Comparison of ENCODE assay signal across 14 cellular contexts in genomic region chr10:133474833-133475734, GRCh38. TPM values are rescaled to one million over a fixed set of nuclear protein-coding genes. Genes with fewer than 3 reads are reported as not detected.
DNase-seq lines count a peak whose midpoint lies in the region; ATAC-seq lines count a peak whose summit lies in the region.
"Had no signal": no experiment of that assay in that cellular context is flagged by ENCODE, and none has a peak within 500 bp of the region (broad histone marks: within the 10 kb centered on the region; RNA-seq: fewer than 3 reads in every experiment).

No MANE protein-coding gene starts in this region.

- peak; percentile 50 for DNase-seq in activated naive CD4-positive, alpha-beta T cell treated with Interleukin-2 at 50 U/mL for 16 hours
- DNase-seq in activated naive CD4-positive, alpha-beta T cell treated with anti-CD3 and anti-CD28 coated beads for 36 hours: no peak
- peak; percentile 75 for DNase-seq in activated effector memory CD4-positive, alpha-beta T cell treated with anti-CD3 and anti-CD28 coated beads, Interleukin-2, amount 50 U/mL, for 16 hours
- DNase-seq in stimulated activated CD8-positive, alpha-beta memory T cell treated with anti-CD3 and anti-CD28 coated beads, Interleukin-4, amount 100 ng/mL, for 48 hours: peak; percentile 63
- DNase-seq in OCI-M1 (lab: John Stamatoyannopoulos, UW): no peak
- DNase-seq: DMS53, foreskin melanocyte, NCI-H2029, sigmoid colon had no signal

- CTCF ChIA-PET in activated naive CD4-positive, alpha-beta T cell treated with anti-CD3 and anti-CD28 coated beads for 36 hours (lab: Charles Lee): no interaction called here

- peaks cover 13% of the 10 kb centered on the region for H3K4me1 Mint-ChIP-seq in activated naive CD4-positive, alpha-beta T cell treated with anti-CD3 and anti-CD28 coated beads for 36 hours (ENCODE audit: low read depth)
- peaks cover 11% of the 10 kb centered on the region for H3K4me1 Mint-ChIP-seq in T-helper 1 cell treated with Interleukin-12 subunit alpha and Interleukin-12 subunit beta and Interleukin-4 antibody, amounts not matched to agents 30 μg/mL and 1 μg/mL, for 36 hours (ENCODE audit: low read depth)

- no peak overlapping the region for H3K4me3 Mint-ChIP-seq in activated naive CD4-positive, alpha-beta T cell treated with anti-CD3 and anti-CD28 coated beads for 36 hours
- H3K4me3 Mint-ChIP-seq in T-helper 1 cell treated with Interleukin-12 subunit alpha and Interleukin-12 subunit beta and Interleukin-4 antibody, amounts not matched to agents 30 μg/mL and 1 μg/mL, for 36 hours: no peak overlapping the region
- H3K4me3 Mint-ChIP-seq: memory B cell had no signal

- H3K27me3 Mint-ChIP-seq in activated naive CD4-positive, alpha-beta T cell treated with anti-CD3 and anti-CD28 coated beads for 36 hours (ENCODE audit: low read depth): no peaks in the 10 kb centered on the region
- no peaks in the 10 kb centered on the region for H3K27me3 Mint-ChIP-seq in T-helper 1 cell treated with Interleukin-12 subunit alpha and Interleukin-12 subunit beta and Interleukin-4 antibody, amounts not matched to agents 30 μg/mL and 1 μg/mL, for 36 hours (ENCODE audit: low read depth)

- intact Hi-C loops in activated naive CD4-positive, alpha-beta T cell treated with anti-CD3 and anti-CD28 coated beads for 36 hours (cut with micrococcal nuclease): no loop called here

- no peaks in the 10 kb centered on the region for H3K9me3 Mint-ChIP-seq in activated naive CD4-positive, alpha-beta T cell treated with anti-CD3 and anti-CD28 coated beads for 36 hours
- H3K9me3 Mint-ChIP-seq in T-helper 1 cell treated with Interleukin-12 subunit alpha and Interleukin-12 subunit beta and Interleukin-4 antibody, amounts not matched to agents 30 μg/mL and 1 μg/mL, for 36 hours: no peaks in the 10 kb centered on the region

- ATAC-seq in GM18502 (IDR thresholded peaks at IDR 0.05; ENCODE audit: poor library complexity, unreplicated experiment) (no peak), GM21367 (IDR thresholded peaks at IDR 0.05; ENCODE audit: unreplicated experiment) (no peak)

- no peak overlapping the region for H3K27ac Mint-ChIP-seq in activated naive CD4-positive, alpha-beta T cell treated with anti-CD3 and anti-CD28 coated beads for 36 hours
- H3K27ac Mint-ChIP-seq in T-helper 1 cell treated with Interleukin-12 subunit alpha and Interleukin-12 subunit beta and Interleukin-4 antibody, amounts not matched to agents 30 μg/mL and 1 μg/mL, for 36 hours: peak overlapping the region; percentile 45
- H3K27ac Mint-ChIP-seq: memory B cell had no signal

- H3K36me3 Mint-ChIP-seq in activated naive CD4-positive, alpha-beta T cell treated with anti-CD3 and anti-CD28 coated beads for 36 hours (ENCODE audit: low read depth): peaks cover 2% of the 10 kb centered on the region
- no peaks in the 10 kb centered on the region for H3K36me3 Mint-ChIP-seq in T-helper 1 cell treated with Interleukin-12 subunit alpha and Interleukin-12 subunit beta and Interleukin-4 antibody, amounts not matched to agents 30 μg/mL and 1 μg/mL, for 36 hours (ENCODE audit: low read depth)

RNA-seq across cellular contexts. Expression of gene SCART1, which starts 21.3 kb away (rescaled TPM):
- 1 to 10 TPM; 1.5 to 1.6 TPM for total RNA-seq in activated naive CD4-positive, alpha-beta T cell treated with anti-CD3 and anti-CD28 coated beads for 36 hours

RNA-seq across cellular contexts. Expression of gene SPRN, which starts 50.7 kb away (rescaled TPM):
- total RNA-seq in activated naive CD4-positive, alpha-beta T cell treated with anti-CD3 and anti-CD28 coated beads for 36 hours: not detected
- total RNA-seq: M059J had no signal

RNA-seq across cellular contexts. Expression of gene CYP2E1, which starts 52.1 kb away (rescaled TPM):
- under 1 TPM in 1 of 2 experiments, not detected in 1; 0.42 TPM for total RNA-seq in activated naive CD4-positive, alpha-beta T cell treated with anti-CD3 and anti-CD28 coated beads for 36 hours

Comparison
In these comparisons a context has a peak if more than half of its experiments do, and no peak if none do; other contexts are left out.
1. DNase-seq: peak in activated naive CD4-positive, alpha-beta T cell treated with Interleukin-2 at 50 U/mL for 16 hours (single experiment), activated effector memory CD4-positive, alpha-beta T cell treated with anti-CD3 and anti-CD28 coated beads, Interleukin-2, amount 50 U/mL, for 16 hours (single experiment) and stimulated activated CD8-positive, alpha-beta memory T cell treated with anti-CD3 and anti-CD28 coated beads, Interleukin-4, amount 100 ng/mL, for 48 hours (single experiment); none in activated naive CD4-positive, alpha-beta T cell treated with anti-CD3 and anti-CD28 coated beads for 36 hours (single experiment) and OCI-M1 (single experiment).